8 cellular contexts compared by ENCODE assay signal in genomic region chr16:10942352-10943297, GRCh38. TPM values are rescaled to one million over a fixed set of nuclear protein-coding genes. Genes with fewer than 3 reads are reported as not detected.
DNase-seq lines count a peak whose midpoint lies in the region; ATAC-seq and TF ChIP-seq lines count a peak whose summit lies in the region.

TSS of gene DEXI (minus strand) at chr16:10942468. CDS start at chr16:10942005, 463 bp downstream.

- H4K91ac ChIP-seq in IMR-90 (ENCODE audit: insufficient read depth, low read depth, low read length): peak within 1 kb of the TSS; percentile 90

- peaks cover 40 to 83% of the 10 kb centered on the region in 2 experiments for H3K79me1 ChIP-seq in IMR-90 (ENCODE audit: low read depth in 1 of 2, low read length in 2 of 2)

- no peaks in the 10 kb centered on the region for H3K27me3 ChIP-seq in IMR-90 (ENCODE audit: control insufficient read depth, insufficient read depth, low read length)
- no peaks in the 10 kb centered on the region for H3K27me3 ChIP-seq in esophagus (ENCODE audit: control insufficient read depth in 1 of 2, insufficient read depth in 2 of 2, low read length in 2 of 2)
- H3K27me3 ChIP-seq in muscle layer of duodenum (ENCODE audit: low read depth, low read length): no peaks in the 10 kb centered on the region

- dilution Hi-C loops in IMR-90 (cut with HindIII; ENCODE audit: low sequenced_read_pairs, unreplicated experiment): no loop called here

- TF ChIP-seq RAD21 in IMR-90 (IDR thresholded peaks at IDR 0.05; ENCODE audit: low read length): no peak

- no peak within 1 kb of the TSS for H2BK20ac ChIP-seq in IMR-90 (ENCODE audit: low read depth, low read length)

- peaks cover 67% of the 10 kb centered on the region for H4K20me1 ChIP-seq in IMR-90 (ENCODE audit: insufficient read depth, low read length)

- peak within 1 kb of the TSS; percentile 94 for H3K4me3 Mint-ChIP-seq in activated T-cell treated with anti-CD3 and anti-CD28 coated beads, Interleukin-2, amount 50 U/mL, for 24 hours

- H3K27ac Mint-ChIP-seq in activated T-cell treated with anti-CD3 and anti-CD28 coated beads, Interleukin-2, amount 50 U/mL, for 24 hours: peak within 1 kb of the TSS; percentile 93

- H3K56ac ChIP-seq in IMR-90 (ENCODE audit: extremely low read depth, insufficient read depth, low read length): peak within 1 kb of the TSS; percentile 81; the same call in 1 of the 2 replicates

- H3K4me3 ChIP-seq in IMR-90 (ENCODE audit: insufficient read depth, low read depth, low read length) (peak within 1 kb of the TSS; percentile 81), esophagus (ENCODE audit: low read depth in 1 of 2, low read length in 2 of 2) (peak within 1 kb of the TSS; percentile 63 to 77), muscle layer of duodenum (ENCODE audit: low read depth in 1 of 2, low read length in 2 of 2) (peak within 1 kb of the TSS; percentile 67 to 90)

- peaks cover 56% of the 10 kb centered on the region for H3K36me3 Mint-ChIP-seq in activated T-cell treated with anti-CD3 and anti-CD28 coated beads, Interleukin-2, amount 50 U/mL, for 24 hours (ENCODE audit: low read depth)

- peak; percentile 56 for ATAC-seq in GM21526 (IDR thresholded peaks at IDR 0.05; ENCODE audit: low FRiP score, unreplicated experiment)
- peak; percentile 83 for ATAC-seq in IMR-90 (ENCODE audit: low read depth)

- CTCF ChIA-PET in IMR-90 (lab: Yijun Ruan, JAX): interaction anchor here (1.0 kb wide), 1 partner anchor 22 kb away, joined by 3 read pairs; no protein-coding TSS in a partner anchor

- peak within 1 kb of the TSS; percentile 98 for H3K4me2 ChIP-seq in IMR-90 (ENCODE audit: low read depth, low read length)

- in situ Hi-C loops in IMR-90 (cut with MboI; ENCODE audit: low sequenced_read_pairs): loop anchor here (25.0 kb wide), 1 partner anchor 1830 kb away; no protein-coding TSS in a partner anchor

- no peaks in the 10 kb centered on the region for H3K27me3 Mint-ChIP-seq in activated T-cell treated with anti-CD3 and anti-CD28 coated beads, Interleukin-2, amount 50 U/mL, for 24 hours

- H3K36me3 ChIP-seq in IMR-90 (ENCODE audit: control insufficient read depth, insufficient read depth, low read length) (peaks cover 11% of the 10 kb centered on the region; the same call in 1 of the 2 replicates), esophagus (ENCODE audit: control insufficient read depth in 2 of 2, insufficient read depth in 2 of 2, low read length in 1 of 2) (peaks cover 0 to 3% of the 10 kb centered on the region in 2 donors), muscle layer of duodenum (ENCODE audit: control insufficient read depth in 1 of 2, insufficient read depth in 2 of 2, low read length in 2 of 2) (no peaks in the 10 kb centered on the region)

- peak within 1 kb of the TSS; percentile 81; the same call in 1 of the 2 replicates for H2AK5ac ChIP-seq in IMR-90 (ENCODE audit: low read depth, low read length)

- H3K4me1 Mint-ChIP-seq in activated T-cell treated with anti-CD3 and anti-CD28 coated beads, Interleukin-2, amount 50 U/mL, for 24 hours (ENCODE audit: low read depth): peaks cover 76% of the 10 kb centered on the region

- H2BK15ac ChIP-seq in IMR-90 (ENCODE audit: low read depth, low read length): peak within 1 kb of the TSS; percentile 99; the same call in 2 of the 3 replicates

- WGBS in IMR-90 (ENCODE audit: extremely low coverage in 2 of 2, insufficient read length in 1 of 2), 2 experiments: 9% methylated on average over 19 of the region's 60 CpGs; no CpG with 5 or more reads in 1 of the 2 experiments
- WGBS in esophagus, 2 donors: 11 to 14% methylated on average over 52 to 60 of the region's 60 CpGs

- no peaks in the 10 kb centered on the region for H3K9me3 Mint-ChIP-seq in activated T-cell treated with anti-CD3 and anti-CD28 coated beads, Interleukin-2, amount 50 U/mL, for 24 hours

- H2BK5ac ChIP-seq in IMR-90 (ENCODE audit: low read depth, low read length, poor library complexity, severe bottlenecking): peak within 1 kb of the TSS; percentile 96

- H3K9ac ChIP-seq in IMR-90 (ENCODE audit: low read depth, low read length): peak within 1 kb of the TSS; percentile 98

- peak within 1 kb of the TSS; percentile 100 for H4K8ac ChIP-seq in IMR-90 (ENCODE audit: low read depth in 2 of 2, low read length in 2 of 2)

- peak within 1 kb of the TSS; percentile 91 for H3K4ac ChIP-seq in IMR-90 (ENCODE audit: low read depth, low read length)

- peaks cover 21% of the 10 kb centered on the region for H3K4me1 ChIP-seq in IMR-90 (ENCODE audit: control insufficient read depth, insufficient read depth, low read length)
- peaks cover 14 to 42% of the 10 kb centered on the region in 2 donors for H3K4me1 ChIP-seq in esophagus (ENCODE audit: control insufficient read depth in 2 of 2, insufficient read depth in 2 of 2, low read length in 1 of 2)
- H3K4me1 ChIP-seq in muscle layer of duodenum (ENCODE audit: control insufficient read depth in 1 of 2, insufficient read depth in 2 of 2, low read length in 2 of 2): peaks cover 37 to 66% of the 10 kb centered on the region in 2 donors

- TF ChIP-seq CTCF in IMR-90 (conservative IDR thresholded peaks at IDR 0.05; ENCODE audit: low read depth, low read length): no peak

- no peak for TF ChIP-seq POLR2A in IMR-90 (IDR thresholded peaks at IDR 0.05; ENCODE audit: low read depth, low read length)

- peak; percentile 78 for DNase-seq in DMS 273 treated with DMSO at 0.1 percent for 48 hours (lab: John Stamatoyannopoulos, UW)
- peak; percentile 84 for DNase-seq in IMR-90
- peak; percentile 74 for DNase-seq in OCI-M2 (lab: John Stamatoyannopoulos, UW; ENCODE audit: unreplicated experiment)
- peak; percentile 97 for DNase-seq in activated T-cell treated with anti-CD3 and anti-CD28 coated beads, Interleukin-2, amount 50 U/mL, for 24 hours
- peak; percentile 83 to 96 for DNase-seq in stimulated activated CD8-positive, alpha-beta memory T cell treated with anti-CD3 and anti-CD28 coated beads, Interleukin-7, amount 100 ng/mL, for 4 hours (ENCODE audit: low read depth in 2 of 2)

- no peaks in the 10 kb centered on the region for H3K9me3 ChIP-seq in IMR-90 (ENCODE audit: control insufficient read depth, insufficient read depth, low read length)
- no peaks in the 10 kb centered on the region for H3K9me3 ChIP-seq in esophagus (ENCODE audit: control insufficient read depth in 2 of 2, insufficient read depth in 1 of 2, low read depth in 1 of 2, low read length in 1 of 2)
- no peaks in the 10 kb centered on the region for H3K9me3 ChIP-seq in muscle layer of duodenum (ENCODE audit: control insufficient read depth in 1 of 2, low read length in 2 of 2)

- peak within 1 kb of the TSS; percentile 86 for H2AK9ac ChIP-seq in IMR-90 (replicated peaks; ENCODE audit: low read depth, low read length, poor library complexity)

- peak within 1 kb of the TSS; percentile 98 for H3K14ac ChIP-seq in IMR-90 (replicated peaks; ENCODE audit: low read depth, low read length)

- no TSS peak for BruUV-seq in IMR-90 (replicated peaks; lab: Mats Ljungman, UMichigan)

- intact Hi-C loops in IMR-90 (cut with micrococcal nuclease): no loop called here

- peak within 1 kb of the TSS; percentile 97 for H3K23ac ChIP-seq in IMR-90 (ENCODE audit: low read depth, low read length)

- peak within 1 kb of the TSS; percentile 99 for H4K5ac ChIP-seq in IMR-90 (ENCODE audit: low read depth, low read length)

- H3K9me1 ChIP-seq in IMR-90 (ENCODE audit: insufficient read depth, low read length): peaks cover 40% of the 10 kb centered on the region

- peak within 1 kb of the TSS; percentile 96 for H3K18ac ChIP-seq in IMR-90 (ENCODE audit: low read depth, low read length)

- peak within 1 kb of the TSS; percentile 85 for H2BK120ac ChIP-seq in IMR-90 (ENCODE audit: low read depth, low read length)

- peak within 1 kb of the TSS; percentile 99 for H3K27ac ChIP-seq in IMR-90 (ENCODE audit: insufficient read depth, low read length)
- peak within 1 kb of the TSS; percentile 72 for H3K27ac ChIP-seq in esophagus (ENCODE audit: low read depth in 2 of 2, low read length in 1 of 2)
- H3K27ac ChIP-seq in muscle layer of duodenum (ENCODE audit: low read length): peak within 1 kb of the TSS; percentile 70

- POLR2A ChIA-PET in IMR-90 (lab: Charles Lee; ENCODE audit: unreplicated experiment): interaction anchor here (0.7 kb wide), 1 partner anchor 59 kb away, joined by 8 read pairs; no protein-coding TSS in a partner anchor

- peak within 1 kb of the TSS; percentile 99 for H2AFZ ChIP-seq in IMR-90 (replicated peaks; ENCODE audit: low read length, poor library complexity)

TF ChIP-seq in IMR-90, 13 proteins besides CTCF, POLR2A, EP300 and RAD21:
- 0 out of 2 replicates have a peak, but pooled peaks have one; percentile 38 for TF ChIP-seq MXI1 (IDR thresholded peaks at IDR 0.05; ENCODE audit: borderline replicate concordance, low read depth, low read length)
- TF ChIP-seq MAZ (IDR thresholded peaks at IDR 0.05; ENCODE audit: borderline replicate concordance, low read depth, low read length): peak; percentile 81; the same call in 1 of the 2 replicates
- TF ChIP-seq MAFK (IDR thresholded peaks at IDR 0.05; ENCODE audit: low read depth, low read length): no peak

RNA-seq across cellular contexts. Expression of gene DEXI, which starts in this region (rescaled TPM):
- total RNA-seq in IMR-90 (2012; rRNA removed): 43.7 and 44.4 TPM in 2 replicates
- polyA plus RNA-seq in IMR-90 (2012; rRNA removed) (62.5 and 63.6 TPM in 2 replicates), esophagus (10 to 100 TPM in 1 of 2 donors, 1 to 10 TPM in 1; 9.2 to 24.8 TPM)
- 73.1 and 112 TPM in 2 replicates for polyA plus RNA-seq in IMR-90 (2012; cell fraction: cytosol; rRNA removed)
- polyA plus RNA-seq in IMR-90 (2012; cell fraction: nucleus; rRNA removed; ENCODE audit: low replicate concordance): 27.5 and 44.2 TPM in 2 replicates

Comparison
In these comparisons a context has a peak if more than half of its experiments do, and no peak if none do; other contexts are left out.
1. Peak in every context shown above with its lines: DNase-seq, ATAC-seq, H3K4me3 ChIP-seq and H3K27ac ChIP-seq.